In the genomic region with DNA sequence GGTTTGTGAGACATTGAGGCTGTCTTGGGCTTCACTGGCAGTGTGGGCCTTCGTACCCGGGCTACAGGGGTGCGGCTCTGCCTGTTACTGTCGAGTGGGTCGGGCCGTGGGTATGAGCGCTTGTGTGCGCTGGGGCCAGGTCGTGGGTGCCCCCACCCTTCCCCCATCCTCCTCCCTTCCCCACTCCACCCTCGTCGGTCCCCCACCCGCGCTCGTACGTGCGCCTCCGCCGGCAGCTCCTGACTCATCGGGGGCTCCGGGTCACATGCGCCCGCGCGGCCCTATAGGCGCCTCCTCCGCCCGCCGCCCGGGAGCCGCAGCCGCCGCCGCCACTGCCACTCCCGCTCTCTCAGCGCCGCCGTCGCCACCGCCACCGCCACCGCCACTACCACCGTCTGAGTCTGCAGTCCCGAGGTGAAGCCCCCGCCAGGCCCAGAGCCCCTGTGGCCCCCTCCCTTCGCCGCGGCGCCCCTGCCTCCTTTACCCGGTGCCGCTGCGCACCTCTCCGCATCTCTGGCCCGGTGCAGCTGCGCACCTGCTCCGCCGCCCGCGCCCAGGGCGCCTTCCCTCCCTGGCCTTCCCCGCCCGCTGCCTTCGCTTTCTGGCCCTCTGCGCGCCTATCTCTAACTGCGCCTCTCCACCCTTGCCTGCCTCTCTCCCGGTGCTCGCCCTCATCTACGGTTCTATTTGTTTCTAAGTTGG, we compare ENCODE assay signal across 8 cellular contexts. TPM values are rescaled to one million over a fixed set of nuclear protein-coding genes. Genes with fewer than 3 reads are reported as not detected.
DNase-seq lines count a peak whose midpoint lies in the region; ATAC-seq, FAIRE-seq and TF ChIP-seq lines count a peak whose summit lies in the region.

A gene (plus strand): TSS at position 335 of the 702 bp plus-strand sequence. CDS start 1,253 bp downstream, outside the sequence.

- no peak within 1 kb of the TSS for H3K9ac ChIP-seq in trophoblast cell (ENCODE audit: low read length)

- H3K4me3 ChIP-seq in cardiac muscle cell = peak within 1 kb of the TSS; percentile 69
- H3K4me3 ChIP-seq in trophoblast cell (ENCODE audit: low read depth, low read length) = peak within 1 kb of the TSS; percentile 49
- peak within 1 kb of the TSS; percentile 48 to 74 (median 74) for H3K4me3 ChIP-seq in tibial nerve

- H4K91ac ChIP-seq in trophoblast cell (ENCODE audit: low read depth, low read length) = no peak within 1 kb of the TSS

- peak within 1 kb of the TSS; percentile 64 for H3K4me2 ChIP-seq in trophoblast cell (ENCODE audit: low read length)

- no peak within 1 kb of the TSS for H2BK12ac ChIP-seq in trophoblast cell (ENCODE audit: low read length)

- H3K79me1 ChIP-seq in trophoblast cell (ENCODE audit: low read length) = no peaks in the 10 kb centered on the region

- no peak within 1 kb of the TSS for H4K8ac ChIP-seq in trophoblast cell (ENCODE audit: low read depth, low read length)

- H3K9me3 ChIP-seq in cardiac muscle cell (ENCODE audit: low read depth) (no peaks in the 10 kb centered on the region), trophoblast cell (ENCODE audit: insufficient read depth, low read depth, low read length) (no peaks in the 10 kb centered on the region), tibial nerve (no peaks in the 10 kb centered on the region)

- no peaks in the 10 kb centered on the region for H3K27me3 Mint-ChIP-seq in activated naive CD8-positive, alpha-beta T cell treated with anti-CD3 and anti-CD28 coated beads for 36 hours

- no peaks in the 10 kb centered on the region for H3K79me2 ChIP-seq in trophoblast cell (ENCODE audit: control insufficient read depth, insufficient read depth, low read length, poor library complexity)

- TF ChIP-seq POLR2A in tibial nerve (IDR thresholded peaks at IDR 0.05) = peak; percentile 25 to 39

- H3K27ac Mint-ChIP-seq in activated naive CD8-positive, alpha-beta T cell treated with anti-CD3 and anti-CD28 coated beads for 36 hours = peak within 1 kb of the TSS; percentile 90

- WGBS in trophoblast cell (ENCODE audit: extremely low coverage, insufficient coverage, insufficient read length) = no CpG with 5 or more reads among the region's 68 CpGs
- WGBS in tibial nerve, 2 donors = 1% methylated on average over 23 to 53 of the region's 68 CpGs

- H3K27ac ChIP-seq in cardiac muscle cell (no peak within 1 kb of the TSS), trophoblast cell (ENCODE audit: low read depth, low read length) (no peak within 1 kb of the TSS), tibial nerve (peak within 1 kb of the TSS; percentile 77 to 94 (median 84))

- peak within 1 kb of the TSS; percentile 50 for H2AFZ ChIP-seq in trophoblast cell (ENCODE audit: insufficient read depth, low read length, poor library complexity)

- ATAC-seq in SK-N-SH treated with all-trans-retinoic acid at 6 μM for 48 hours = peak; percentile 91

- H3K23ac ChIP-seq in trophoblast cell (ENCODE audit: low read length) = no peak within 1 kb of the TSS

- no peak within 1 kb of the TSS for H2BK120ac ChIP-seq in trophoblast cell (ENCODE audit: insufficient read depth, low read length, poor library complexity)

- H3K9me3 Mint-ChIP-seq in activated naive CD8-positive, alpha-beta T cell treated with anti-CD3 and anti-CD28 coated beads for 36 hours = no peaks in the 10 kb centered on the region

- no peak within 1 kb of the TSS for H3K18ac ChIP-seq in trophoblast cell (ENCODE audit: low read length)

- H2AK5ac ChIP-seq in trophoblast cell (ENCODE audit: low read length) = no peak within 1 kb of the TSS

- no peak within 1 kb of the TSS for H3K4ac ChIP-seq in trophoblast cell (ENCODE audit: low read depth, low read length)

- peaks cover 23% of the 10 kb centered on the region for H3K4me1 Mint-ChIP-seq in activated naive CD8-positive, alpha-beta T cell treated with anti-CD3 and anti-CD28 coated beads for 36 hours

- no peak for TF ChIP-seq CTCF in cardiac muscle cell (IDR thresholded peaks at IDR 0.05; ENCODE audit: low read depth, low read length)
- no peak for TF ChIP-seq CTCF in tibial nerve (IDR thresholded peaks at IDR 0.05)

- H3K27me3 ChIP-seq in cardiac muscle cell = no peaks in the 10 kb centered on the region
- H3K27me3 ChIP-seq in trophoblast cell (ENCODE audit: insufficient read depth, low read length) = peaks cover 18% of the 10 kb centered on the region
- H3K27me3 ChIP-seq in tibial nerve = no peaks in the 10 kb centered on the region

- no peak within 1 kb of the TSS for H3K14ac ChIP-seq in trophoblast cell (ENCODE audit: low read length)

- H4K12ac ChIP-seq in trophoblast cell (ENCODE audit: low read depth, low read length) = no peak within 1 kb of the TSS

- DNase-seq in Ammon's horn (ENCODE audit: low spot score) = peak; percentile 90
- DNase-seq in GM19239 (ENCODE audit: insufficient read length, low spot score) = no peak
- peak; percentile 49 for DNase-seq in HT1080 (ENCODE audit: low read depth)
- DNase-seq in activated naive CD8-positive, alpha-beta T cell treated with anti-CD3 and anti-CD28 coated beads for 36 hours = peak; percentile 87
- DNase-seq in cardiac muscle cell (ENCODE audit: low read depth in 1 of 2, low spot score in 1 of 2) = peak; percentile 66 to 80
- peak in 1 of 2 donors; percentile 36 for DNase-seq in trophoblast cell
- DNase-seq in tibial nerve (ENCODE audit: low spot score in 2 of 2) = peak; percentile 57 to 59

- peak within 1 kb of the TSS; percentile 100 for H3K4me3 Mint-ChIP-seq in activated naive CD8-positive, alpha-beta T cell treated with anti-CD3 and anti-CD28 coated beads for 36 hours

- FAIRE-seq in GM19239 (lab: Jason Lieb, UNC) = peak; percentile 73

- peak in 1 of 2 donors; percentile 27 for TF ChIP-seq EP300 in tibial nerve (IDR thresholded peaks at IDR 0.05)

- no peak within 1 kb of the TSS for H2BK5ac ChIP-seq in trophoblast cell (ENCODE audit: low read depth, low read length, poor library complexity)

- H3K4me1 ChIP-seq in cardiac muscle cell (ENCODE audit: low read depth) (no peaks in the 10 kb centered on the region), trophoblast cell (ENCODE audit: control insufficient read depth in 1 of 2, insufficient read depth in 2 of 2, low read length in 2 of 2) (peaks cover 0 to 3% of the 10 kb centered on the region in 2 experiments), tibial nerve (peaks cover 0 to 28% (median 11%) of the 10 kb centered on the region in 4 donors)

- H3K36me3 Mint-ChIP-seq in activated naive CD8-positive, alpha-beta T cell treated with anti-CD3 and anti-CD28 coated beads for 36 hours = peaks cover 28% of the 10 kb centered on the region

- H3K36me3 ChIP-seq in cardiac muscle cell = peaks cover 2% of the 10 kb centered on the region
- H3K36me3 ChIP-seq in trophoblast cell (ENCODE audit: control insufficient read depth in 1 of 2, insufficient read depth in 2 of 2, low read length in 2 of 2) = no peaks in the 10 kb centered on the region
- H3K36me3 ChIP-seq in tibial nerve = peaks cover 0 to 32% (median 0%) of the 10 kb centered on the region in 3 donors

TF ChIP-seq in SK-N-SH treated with all-trans-retinoic acid at 6 μM for 48 hours, 23 proteins besides CTCF, POLR2A, EP300 and RAD21:
- TF ChIP-seq TCF4 (CRISPR knock-in tag; IDR thresholded peaks at IDR 0.05; ENCODE audit: borderline replicate concordance) = no peak
- TF ChIP-seq ZFP30 (CRISPR knock-in tag; IDR thresholded peaks at IDR 0.05) = no peak

RNA-seq across cellular contexts. Expression of the gene that starts here (rescaled TPM):
- 13.4 and 26.3 TPM in 2 replicates for total RNA-seq in HT1080 (2014; rRNA removed; shearing (Covaris generic))
- polyA plus RNA-seq in HT1080 (2015; cell fraction: cytosol; rRNA removed) = 88.1 and 90.1 TPM in 2 replicates
- 265 and 285 TPM in 2 replicates for polyA plus RNA-seq in HT1080 (2015; cell fraction: nucleus; rRNA removed)
- 100 to 1,000 TPM; 140 to 141 TPM for total RNA-seq in activated naive CD8-positive, alpha-beta T cell treated with anti-CD3 and anti-CD28 coated beads for 36 hours
- total RNA-seq in cardiac muscle cell (56.2 and 87.7 TPM in 2 replicates), tibial nerve (10 to 100 TPM; 14.0 to 25.8 (median 15.9) TPM)
- 133 and 154 TPM in 2 replicates for polyA plus RNA-seq in cardiac muscle cell
- polyA plus RNA-seq in trophoblast cell (2013) = 3.6 and 3.8 TPM in 2 replicates

Comparison
In these comparisons a context has a peak if more than half of its experiments do, and no peak if none do; other contexts are left out.
1. H3K27ac ChIP-seq: peak in tibial nerve (4 of 4); none in cardiac muscle cell (single experiment) and trophoblast cell (single experiment).
2. Peak in every context shown above with its lines, with median percentiles within 50 percentile points of each other: H3K4me3 ChIP-seq.